12 cellular contexts compared by ENCODE assay signal in genomic region chr20:5170341-5170740, GRCh38. TPM values are rescaled to one million over a fixed set of nuclear protein-coding genes. Genes with fewer than 3 reads are reported as not detected.
DNase-seq lines count a peak whose midpoint lies in the region; ATAC-seq and TF ChIP-seq lines count a peak whose summit lies in the region.
"Had no signal": no experiment of that assay in that cellular context is flagged by ENCODE, and none has a peak within 500 bp of the region (broad histone marks: within the 10 kb centered on the region; RNA-seq: fewer than 3 reads in every experiment).

No MANE protein-coding gene starts in this region.

- no peaks in the 10 kb centered on the region for H3K27me3 ChIP-seq in esophagus muscularis mucosa
- H3K27me3 ChIP-seq in neutrophil = no peaks in the 10 kb centered on the region

- H3K36me3 ChIP-seq in esophagus muscularis mucosa = peaks cover 0 to 21% (median 10%) of the 10 kb centered on the region in 4 donors
- H3K36me3 ChIP-seq in neutrophil = peaks cover 26% of the 10 kb centered on the region

- intact Hi-C loops in esophagus muscularis mucosa (cut with DNase I) = no loop called here

- no peak for TF ChIP-seq POLR2A in esophagus muscularis mucosa (IDR thresholded peaks at IDR 0.05; ENCODE audit: low read depth)

- no peak for ATAC-seq in HG02588 (IDR thresholded peaks at IDR 0.05; ENCODE audit: unreplicated experiment)

- peaks cover 74 to 88% (median 83%) of the 10 kb centered on the region in 4 donors for H3K4me1 ChIP-seq in esophagus muscularis mucosa
- H3K4me1 ChIP-seq in neutrophil (ENCODE audit: control insufficient read depth in 1 of 2, insufficient read depth in 1 of 2, low read depth in 1 of 2, low read length in 1 of 2) = peaks cover 21 to 24% of the 10 kb centered on the region in 2 experiments

- no peak for TF ChIP-seq EP300 in esophagus muscularis mucosa (IDR thresholded peaks at IDR 0.05)

- H3K27ac ChIP-seq in esophagus muscularis mucosa (replicated peaks in 1 of 4) (peak overlapping the region; percentile 58 to 73 (median 60)), neutrophil (peak overlapping the region; percentile 82)

- TF ChIP-seq CTCF in esophagus muscularis mucosa (IDR thresholded peaks at IDR 0.05) (no peak), neutrophil (IDR thresholded peaks at IDR 0.05) (no peak)

- H3K4me3 ChIP-seq in esophagus muscularis mucosa (no peak overlapping the region), neutrophil (ENCODE audit: low read depth in 1 of 2, low read length in 1 of 2) (no peak overlapping the region)
- H3K4me3 ChIP-seq: smooth muscle cell had no signal

- no peaks in the 10 kb centered on the region for H3K9me3 ChIP-seq in esophagus muscularis mucosa
- H3K9me3 ChIP-seq in neutrophil = no peaks in the 10 kb centered on the region

- WGBS in esophagus muscularis mucosa = 70% methylated on average over 2 of the region's 8 CpGs

- peak; percentile 18 for DNase-seq in COR-L47 (lab: John Stamatoyannopoulos, UW)
- peak; percentile 29 for DNase-seq in NCI-H345 (lab: John Stamatoyannopoulos, UW)
- DNase-seq in esophagus muscularis mucosa (ENCODE audit: extremely low spot score) = no peak
- no peak for DNase-seq in GOT3 (lab: John Stamatoyannopoulos, UW)
- no peak for DNase-seq in activated effector memory CD4-positive, alpha-beta T cell treated with anti-CD3 and anti-CD28 coated beads, Interleukin-2, amount 50 U/mL, for 16 hours
- DNase-seq in Kasumi-1 (lab: John Stamatoyannopoulos, UW) = no peak
- DNase-seq: activated CD4-positive, alpha-beta T cell treated with anti-CD3 and anti-CD28 coated beads, Interleukin-2, amount 50 U/mL, for 48 hours; amniotic stem cell; occipital lobe had no signal

RNA-seq across cellular contexts. Expression of gene CDS2, which starts 43.5 kb away (rescaled TPM):
- 10 to 100 TPM; 54.8 to 83.1 (median 69.7) TPM for total RNA-seq in esophagus muscularis mucosa

RNA-seq across cellular contexts. Expression of gene PCNA, which starts 50.6 kb away (rescaled TPM):
- total RNA-seq in esophagus muscularis mucosa = 10 to 100 TPM; 25.0 to 37.8 (median 35.9) TPM

RNA-seq across cellular contexts. Expression of gene TMEM230, which starts 57.5 kb away (rescaled TPM):
- total RNA-seq in esophagus muscularis mucosa = 100 to 1,000 TPM in 3 of 4 donors, 10 to 100 TPM in 1; 85.8 to 118 (median 107) TPM

Comparison
In these comparisons a context has a peak if more than half of its experiments do, and no peak if none do; other contexts are left out.
1. DNase-seq: peak in COR-L47 (single experiment) and NCI-H345 (single experiment); none in esophagus muscularis mucosa (single experiment), GOT3 (single experiment), activated effector memory CD4-positive, alpha-beta T cell treated with anti-CD3 and anti-CD28 coated beads, Interleukin-2, amount 50 U/mL, for 16 hours (single experiment) and Kasumi-1 (0 of 2).